Comparison of ENCODE assay signal across 15 cellular contexts in the genomic region with DNA sequence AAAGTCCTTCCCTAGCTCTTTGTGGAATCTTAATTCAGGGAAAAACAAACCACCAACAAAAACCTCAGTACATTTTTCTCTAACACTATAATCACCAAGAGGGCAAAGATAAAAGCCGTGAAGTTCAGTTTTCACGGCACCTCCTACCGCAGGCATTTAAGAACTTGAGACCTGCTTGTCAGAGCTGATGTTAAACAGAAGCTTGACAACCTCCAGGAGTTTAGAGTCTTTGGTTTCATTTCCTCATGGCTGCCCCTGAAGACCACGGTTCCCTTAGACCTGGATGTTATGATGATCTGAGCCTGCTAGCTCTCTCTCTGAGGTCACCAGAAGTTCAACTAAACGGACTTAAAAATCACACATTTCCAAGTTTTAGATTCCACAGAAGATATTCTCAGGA.
DNase-seq lines count a peak whose midpoint lies in the region; ATAC-seq and TF ChIP-seq lines count a peak whose summit lies in the region.
"Had no signal": no experiment of that assay in that cellular context is flagged by ENCODE, and none has a peak within 500 bp of the region (broad histone marks: within the 10 kb centered on the region; RNA-seq: fewer than 3 reads in every experiment).

No MANE protein-coding gene starts in this region.

- H3K23ac ChIP-seq in mesendoderm (ENCODE audit: low read length): no peak overlapping the region

- H2AK5ac ChIP-seq in mesendoderm (ENCODE audit: low read length): no peak overlapping the region

- H3K4me2 ChIP-seq in mesendoderm (ENCODE audit: low read length): no peak overlapping the region

- CTCF ChIA-PET in Caco-2 (lab: Charles Lee): no interaction called here

- H3K4ac ChIP-seq in mesendoderm (ENCODE audit: low read depth, low read length): no peak overlapping the region

- no peak overlapping the region for H2BK120ac ChIP-seq in mesendoderm (ENCODE audit: low read depth, low read length)

- no TSS peak for BruUV-seq in Caco-2 (replicated peaks; lab: Mats Ljungman, UMichigan)

- no peak overlapping the region for H3K9ac ChIP-seq in mesendoderm (ENCODE audit: low read length)

- H3K4me3 Mint-ChIP-seq in Caco-2 (ENCODE audit: unreplicated experiment): no peak overlapping the region
- H3K4me3 Mint-ChIP-seq: activated CD8-positive, alpha-beta T cell treated with anti-CD3 and anti-CD28 coated beads for 36 hours had no signal

- DNase-seq in Caco-2: no peak
- peak; percentile 4 for DNase-seq in NAMALWA (ENCODE audit: low spot score)
- peak; percentile 49 for DNase-seq in mesendoderm
- no peak for DNase-seq in NK-92 (lab: John Stamatoyannopoulos, UW; ENCODE audit: unreplicated experiment)
- no peak for DNase-seq in activated naive CD4-positive, alpha-beta T cell treated with Interleukin-2 at 50 U/mL for 16 hours
- DNase-seq: activated CD8-positive, alpha-beta T cell treated with anti-CD3 and anti-CD28 coated beads for 36 hours; NCI-H1694 treated with DMSO at 0.1 percent for 48 hours; NCI-H82 had no signal

- H3K4me1 Mint-ChIP-seq in Caco-2 (ENCODE audit: low read depth, unreplicated experiment): no peaks in the 10 kb centered on the region

- intact Hi-C loops in Caco-2 (cut with micrococcal nuclease; ENCODE audit: unreplicated experiment): no loop called here

- no peak overlapping the region for H4K8ac ChIP-seq in mesendoderm (ENCODE audit: low read depth, low read length)

- no peak overlapping the region for H3K18ac ChIP-seq in mesendoderm (ENCODE audit: low read length)

- H3K9me3 ChIP-seq in Caco-2: no peaks in the 10 kb centered on the region
- H3K9me3 ChIP-seq: SJSA1 had no signal

- H3K4me1 ChIP-seq in Caco-2 (0 out of 2 replicates have a peak, but pooled peaks cover 8% of the 10 kb centered on the region), mesendoderm (ENCODE audit: control insufficient read depth, low read depth, low read length) (peaks cover 3% of the 10 kb centered on the region)
- H3K4me1 ChIP-seq: breast epithelium, foreskin keratinocyte had no signal

- H3K36me3 Mint-ChIP-seq in Caco-2 (ENCODE audit: insufficient read depth, unreplicated experiment): no peaks in the 10 kb centered on the region

- no peaks in the 10 kb centered on the region for H3K79me1 ChIP-seq in mesendoderm (ENCODE audit: low read length)

- no peak overlapping the region for H2BK5ac ChIP-seq in mesendoderm (ENCODE audit: low read length)

- ATAC-seq in GM19395 (IDR thresholded peaks at IDR 0.05; ENCODE audit: unreplicated experiment): peak; percentile 82
- ATAC-seq in GM21786 (IDR thresholded peaks at IDR 0.05; ENCODE audit: unreplicated experiment): no peak
- no peak for ATAC-seq in HG03196 (IDR thresholded peaks at IDR 0.05; ENCODE audit: unreplicated experiment)
- ATAC-seq: activated CD8-positive, alpha-beta T cell treated with anti-CD3 and anti-CD28 coated beads for 36 hours; foreskin keratinocyte; K562 had no signal

- peak overlapping the region; percentile 20 for H3K27ac Mint-ChIP-seq in Caco-2 (ENCODE audit: unreplicated experiment)
- H3K27ac Mint-ChIP-seq: activated CD8-positive, alpha-beta T cell treated with anti-CD3 and anti-CD28 coated beads for 36 hours had no signal

- H4K5ac ChIP-seq in mesendoderm (ENCODE audit: low read length): no peak overlapping the region

- H3K79me2 ChIP-seq in mesendoderm (ENCODE audit: control insufficient read depth, insufficient read depth, low read length): no peaks in the 10 kb centered on the region

- H3K27ac ChIP-seq in mesendoderm (ENCODE audit: low read depth, low read length): no peak overlapping the region
- H3K27ac ChIP-seq: breast epithelium, foreskin keratinocyte, SJSA1 had no signal

- H3K4me3 ChIP-seq in Caco-2 (ENCODE audit: low read depth, low read length) (no peak overlapping the region), mesendoderm (ENCODE audit: low read length) (no peak overlapping the region)
- H3K4me3 ChIP-seq: breast epithelium, K562, SJSA1 had no signal

- TF ChIP-seq CTCF in Caco-2 (IDR thresholded peaks at IDR 0.05; ENCODE audit: insufficient read depth in 1 of 2, low read depth in 1 of 2, low read length in 1 of 2, severe bottlenecking in 1 of 2, unreplicated experiment in 1 of 2): no peak

- POLR2A ChIA-PET in Caco-2 (lab: Charles Lee): no interaction called here

- H3K27me3 ChIP-seq in Caco-2 (replicated peaks; ENCODE audit: control insufficient read depth, insufficient read depth, low read length) (no peaks in the 10 kb centered on the region), mesendoderm (ENCODE audit: insufficient read depth, low read length, poor library complexity) (no peaks in the 10 kb centered on the region)
- H3K27me3 ChIP-seq: breast epithelium, foreskin keratinocyte, SJSA1 had no signal

- H3K9me3 Mint-ChIP-seq in Caco-2 (ENCODE audit: unreplicated experiment): peaks cover 9% of the 10 kb centered on the region

- no CpG with 5 or more reads among the region's 5 CpGs for WGBS in mesendoderm (ENCODE audit: extremely low coverage, insufficient coverage, low lambda C conversion rate)

- no peaks in the 10 kb centered on the region for H3K27me3 Mint-ChIP-seq in Caco-2 (ENCODE audit: insufficient read depth, unreplicated experiment)
- H3K27me3 Mint-ChIP-seq: activated CD8-positive, alpha-beta T cell treated with anti-CD3 and anti-CD28 coated beads for 36 hours had no signal

- no peak overlapping the region for H3K56ac ChIP-seq in mesendoderm (ENCODE audit: low read length)

- no peak overlapping the region for H2BK15ac ChIP-seq in mesendoderm (replicated peaks; ENCODE audit: low read depth)

- no peaks in the 10 kb centered on the region for H3K36me3 ChIP-seq in Caco-2 (ENCODE audit: control insufficient read depth, insufficient read depth, low read length)
- no peaks in the 10 kb centered on the region for H3K36me3 ChIP-seq in mesendoderm (ENCODE audit: control insufficient read depth, insufficient read depth, low read length)
- H3K36me3 ChIP-seq: breast epithelium, SJSA1 had no signal

Comparison
In these comparisons a context has a peak if more than half of its experiments do, and no peak if none do; other contexts are left out.
1. DNase-seq: peak in NAMALWA (single experiment) and mesendoderm (single experiment); none in Caco-2 (0 of 2), NK-92 (single experiment) and activated naive CD4-positive, alpha-beta T cell treated with Interleukin-2 at 50 U/mL for 16 hours (single experiment).